27 cellular contexts compared by ENCODE assay signal in the genomic region with DNA sequence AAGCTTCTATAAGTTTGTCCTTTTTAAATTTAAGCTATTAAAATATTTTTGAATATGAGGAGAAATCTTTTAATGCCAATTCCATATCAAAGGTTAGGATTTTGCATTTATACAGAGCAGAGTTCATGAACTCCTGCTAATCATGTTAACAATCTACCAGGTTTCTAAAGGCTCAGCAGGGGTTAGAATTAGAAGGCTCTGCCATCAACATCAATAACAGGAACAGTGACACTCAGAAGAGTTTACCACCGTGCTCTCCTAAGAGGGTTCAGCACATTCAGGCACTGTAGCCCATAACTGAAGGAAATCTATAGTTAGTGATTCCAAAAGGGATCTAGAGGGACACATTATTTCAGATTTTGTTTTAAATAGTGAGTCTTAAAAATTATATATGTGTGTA.
"Had no signal": no experiment of that assay in that cellular context is flagged by ENCODE, and none has a peak within 500 bp of the region (broad histone marks: within the 10 kb centered on the region; RNA-seq: fewer than 3 reads in every experiment).

No MANE protein-coding gene starts in this region.

- H3K4me3 ChIP-seq: coronary artery, dorsolateral prefrontal cortex, pancreas, psoas muscle, right atrium auricular region, smooth muscle cell, uterus had no signal

- H3K36me3 ChIP-seq: brain microvascular endothelial cell, pancreas, right atrium auricular region, uterus had no signal

- H3K4me2 ChIP-seq: smooth muscle cell had no signal

- H3K4me1 ChIP-seq: pancreas, psoas muscle, right atrium auricular region, uterus had no signal

- H3K9me3 ChIP-seq: pancreas, uterus had no signal

- H3K27ac ChIP-seq: brain microvascular endothelial cell, coronary artery, dorsolateral prefrontal cortex, pancreas, psoas muscle, right atrium auricular region, uterus had no signal

- DNase-seq: activated CD4-positive, alpha-beta memory T cell treated with anti-CD3 and anti-CD28 coated beads for 36 hours; activated CD4-positive, alpha-beta T cell treated with anti-CD3 and anti-CD28 coated beads, Interleukin-2, amount 10 ng/mL, durations not matched to agents 24 days and 14 days; activated CD4-positive, CD25-positive, alpha-beta regulatory T cell treated with anti-CD3 and anti-CD28 coated beads, Interleukin-2, amount 50 U/mL, for 72 hours; activated CD8-positive, alpha-beta memory T cell treated with anti-CD3 and anti-CD28 coated beads, Interleukin-2, amount 50 U/mL, for 4 hours; activated effector memory CD4-positive, alpha-beta T cell treated with anti-CD3 and anti-CD28 coated beads, Interleukin-2, amount 50 U/mL, for 16 hours; activated naive CD4-positive, alpha-beta T cell treated with anti-CD3 and anti-CD28 coated beads, Interleukin-2, amount 50 U/mL, for 16 hours; activated T-cell treated with anti-CD3 and anti-CD28 coated beads, Interleukin-2, amount 50 U/mL, for 1 hour; amniotic stem cell; brain microvascular endothelial cell; dorsolateral prefrontal cortex; effector memory CD4-positive, alpha-beta T cell; left cardiac atrium; naive thymus-derived CD8-positive, alpha-beta T cell; nucleus accumbens; pancreas; psoas muscle; stimulated activated CD4-positive, alpha-beta T cell treated with anti-CD3 and anti-CD28 coated beads, Interleukin-1b, Interleukin-23, amount 100 ng/mL, for 48 hours; stimulated activated CD4-positive, alpha-beta T cell treated with anti-CD3 and anti-CD28 coated beads, Interleukin-4, amount 100 ng/mL, for 4 hours; stimulated activated CD8-positive, alpha-beta memory T cell treated with anti-CD3 and anti-CD28 coated beads, Interleukin-4, amount 100 ng/mL, for 48 hours; stimulated activated naive CD8-positive, alpha-beta T cell treated with anti-CD3 and anti-CD28 coated beads, Interleukin-15, amount 100 ng/mL, for 72 hours; substantia nigra; T1000; uterus had no signal

- H3K27me3 ChIP-seq: brain microvascular endothelial cell, pancreas, right atrium auricular region, uterus had no signal

- ATAC-seq: left cardiac atrium; naive thymus-derived CD8-positive, alpha-beta T cell; pancreas; psoas muscle; stimulated activated memory B cell treated with anti-CD40 and anti-IgM and Interleukin-4, amounts not matched to agents 10 μg/mL and 1 μg/mL and 100 μg/mL, for 72 hours; stimulated activated naive CD8-positive, alpha-beta T cell treated with anti-CD3 and anti-CD28 coated beads, Interleukin-15, amount 100 ng/mL, for 72 hours had no signal
